ENCODE assay signal across 1 cellular context in the genomic region with DNA sequence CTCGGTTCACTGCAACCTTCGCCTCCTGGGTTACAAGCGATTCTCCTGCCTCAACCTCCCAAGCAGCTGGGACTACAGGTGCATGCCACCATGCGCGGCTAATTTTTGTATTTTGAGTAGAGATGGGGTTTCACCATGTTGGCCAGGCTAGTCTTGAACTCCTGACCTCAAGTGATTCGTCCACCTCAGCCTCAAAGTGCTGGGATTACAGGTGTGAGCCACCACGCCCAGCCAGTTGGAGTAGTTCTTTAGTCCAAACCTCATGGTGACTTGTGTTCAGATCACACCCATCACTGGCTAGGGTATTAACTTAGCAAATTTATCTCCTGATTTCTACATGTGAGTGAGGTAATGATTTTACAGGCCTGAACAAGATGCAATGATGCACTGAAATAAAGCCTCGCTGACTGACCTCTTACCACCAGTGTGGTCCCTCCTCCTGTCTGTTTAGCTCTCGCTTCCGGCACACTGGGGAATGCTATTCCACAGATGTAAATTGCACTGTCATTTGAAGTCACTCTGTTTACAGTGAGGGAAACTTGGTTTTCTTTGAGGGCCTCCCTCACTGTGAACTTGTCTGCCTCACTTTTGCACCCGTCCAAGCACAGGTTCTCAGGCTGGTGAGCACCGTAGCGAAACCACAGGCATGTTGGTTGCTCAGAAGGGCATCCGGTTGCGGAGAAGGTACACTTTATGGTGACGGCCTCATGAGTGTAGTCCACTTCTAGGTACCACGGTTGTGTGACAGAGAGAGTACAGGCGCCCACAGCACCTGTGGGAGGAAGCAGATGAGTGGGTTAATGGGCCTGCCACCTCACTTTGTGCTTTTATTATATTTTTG.
A peak's percentile ranks its signal among the peaks of the same experiment; 100 is the strongest.
TF ChIP-seq lines count a peak whose summit lies in the region.

No MANE protein-coding gene starts in this region.

TF ChIP-seq in GM12878, 131 proteins besides CTCF, POLR2A, EP300 and RAD21 (continued from another document and continues in another):
- TF ChIP-seq, protein P1, sequence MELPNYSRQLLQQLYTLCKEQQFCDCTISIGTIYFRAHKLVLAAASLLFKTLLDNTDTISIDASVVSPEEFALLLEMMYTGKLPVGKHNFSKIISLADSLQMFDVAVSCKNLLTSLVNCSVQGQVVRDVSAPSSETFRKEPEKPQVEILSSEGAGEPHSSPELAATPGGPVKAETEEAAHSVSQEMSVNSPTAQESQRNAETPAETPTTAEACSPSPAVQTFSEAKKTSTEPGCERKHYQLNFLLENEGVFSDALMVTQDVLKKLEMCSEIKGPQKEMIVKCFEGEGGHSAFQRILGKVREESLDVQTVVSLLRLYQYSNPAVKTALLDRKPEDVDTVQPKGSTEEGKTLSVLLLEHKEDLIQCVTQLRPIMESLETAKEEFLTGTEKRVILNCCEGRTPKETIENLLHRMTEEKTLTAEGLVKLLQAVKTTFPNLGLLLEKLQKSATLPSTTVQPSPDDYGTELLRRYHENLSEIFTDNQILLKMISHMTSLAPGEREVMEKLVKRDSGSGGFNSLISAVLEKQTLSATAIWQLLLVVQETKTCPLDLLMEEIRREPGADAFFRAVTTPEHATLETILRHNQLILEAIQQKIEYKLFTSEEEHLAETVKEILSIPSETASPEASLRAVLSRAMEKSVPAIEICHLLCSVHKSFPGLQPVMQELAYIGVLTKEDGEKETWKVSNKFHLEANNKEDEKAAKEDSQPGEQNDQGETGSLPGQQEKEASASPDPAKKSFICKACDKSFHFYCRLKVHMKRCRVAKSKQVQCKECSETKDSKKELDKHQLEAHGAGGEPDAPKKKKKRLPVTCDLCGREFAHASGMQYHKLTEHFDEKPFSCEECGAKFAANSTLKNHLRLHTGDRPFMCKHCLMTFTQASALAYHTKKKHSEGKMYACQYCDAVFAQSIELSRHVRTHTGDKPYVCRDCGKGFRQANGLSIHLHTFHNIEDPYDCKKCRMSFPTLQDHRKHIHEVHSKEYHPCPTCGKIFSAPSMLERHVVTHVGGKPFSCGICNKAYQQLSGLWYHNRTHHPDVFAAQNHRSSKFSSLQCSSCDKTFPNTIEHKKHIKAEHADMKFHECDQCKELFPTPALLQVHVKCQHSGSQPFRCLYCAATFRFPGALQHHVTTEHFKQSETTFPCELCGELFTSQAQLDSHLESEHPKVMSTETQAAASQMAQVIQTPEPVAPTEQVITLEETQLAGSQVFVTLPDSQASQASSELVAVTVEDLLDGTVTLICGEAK (IDR thresholded peaks at IDR 0.05; ENCODE audit: borderline replicate concordance), result no peak
- peak; percentile 71 for TF ChIP-seq GATAD2B (conservative IDR thresholded peaks at IDR 0.05; ENCODE audit: low read depth)
- TF ChIP-seq, protein P2, sequence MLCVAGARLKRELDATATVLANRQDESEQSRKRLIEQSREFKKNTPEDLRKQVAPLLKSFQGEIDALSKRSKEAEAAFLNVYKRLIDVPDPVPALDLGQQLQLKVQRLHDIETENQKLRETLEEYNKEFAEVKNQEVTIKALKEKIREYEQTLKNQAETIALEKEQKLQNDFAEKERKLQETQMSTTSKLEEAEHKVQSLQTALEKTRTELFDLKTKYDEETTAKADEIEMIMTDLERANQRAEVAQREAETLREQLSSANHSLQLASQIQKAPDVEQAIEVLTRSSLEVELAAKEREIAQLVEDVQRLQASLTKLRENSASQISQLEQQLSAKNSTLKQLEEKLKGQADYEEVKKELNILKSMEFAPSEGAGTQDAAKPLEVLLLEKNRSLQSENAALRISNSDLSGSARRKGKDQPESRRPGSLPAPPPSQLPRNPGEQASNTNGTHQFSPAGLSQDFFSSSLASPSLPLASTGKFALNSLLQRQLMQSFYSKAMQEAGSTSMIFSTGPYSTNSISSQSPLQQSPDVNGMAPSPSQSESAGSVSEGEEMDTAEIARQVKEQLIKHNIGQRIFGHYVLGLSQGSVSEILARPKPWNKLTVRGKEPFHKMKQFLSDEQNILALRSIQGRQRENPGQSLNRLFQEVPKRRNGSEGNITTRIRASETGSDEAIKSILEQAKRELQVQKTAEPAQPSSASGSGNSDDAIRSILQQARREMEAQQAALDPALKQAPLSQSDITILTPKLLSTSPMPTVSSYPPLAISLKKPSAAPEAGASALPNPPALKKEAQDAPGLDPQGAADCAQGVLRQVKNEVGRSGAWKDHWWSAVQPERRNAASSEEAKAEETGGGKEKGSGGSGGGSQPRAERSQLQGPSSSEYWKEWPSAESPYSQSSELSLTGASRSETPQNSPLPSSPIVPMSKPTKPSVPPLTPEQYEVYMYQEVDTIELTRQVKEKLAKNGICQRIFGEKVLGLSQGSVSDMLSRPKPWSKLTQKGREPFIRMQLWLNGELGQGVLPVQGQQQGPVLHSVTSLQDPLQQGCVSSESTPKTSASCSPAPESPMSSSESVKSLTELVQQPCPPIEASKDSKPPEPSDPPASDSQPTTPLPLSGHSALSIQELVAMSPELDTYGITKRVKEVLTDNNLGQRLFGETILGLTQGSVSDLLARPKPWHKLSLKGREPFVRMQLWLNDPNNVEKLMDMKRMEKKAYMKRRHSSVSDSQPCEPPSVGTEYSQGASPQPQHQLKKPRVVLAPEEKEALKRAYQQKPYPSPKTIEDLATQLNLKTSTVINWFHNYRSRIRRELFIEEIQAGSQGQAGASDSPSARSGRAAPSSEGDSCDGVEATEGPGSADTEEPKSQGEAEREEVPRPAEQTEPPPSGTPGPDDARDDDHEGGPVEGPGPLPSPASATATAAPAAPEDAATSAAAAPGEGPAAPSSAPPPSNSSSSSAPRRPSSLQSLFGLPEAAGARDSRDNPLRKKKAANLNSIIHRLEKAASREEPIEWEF (IDR thresholded peaks at IDR 0.05; ENCODE audit: insufficient replicate concordance, low read depth, low read length), result peak; percentile 59
- TF ChIP-seq BCLAF1 (IDR thresholded peaks at IDR 0.05), result no peak
- TF ChIP-seq RBBP5 (conservative IDR thresholded peaks at IDR 0.05), result no peak
- TF ChIP-seq BACH1 (IDR thresholded peaks at IDR 0.05; ENCODE audit: borderline replicate concordance), result peak; percentile 65
- TF ChIP-seq, protein P3, sequence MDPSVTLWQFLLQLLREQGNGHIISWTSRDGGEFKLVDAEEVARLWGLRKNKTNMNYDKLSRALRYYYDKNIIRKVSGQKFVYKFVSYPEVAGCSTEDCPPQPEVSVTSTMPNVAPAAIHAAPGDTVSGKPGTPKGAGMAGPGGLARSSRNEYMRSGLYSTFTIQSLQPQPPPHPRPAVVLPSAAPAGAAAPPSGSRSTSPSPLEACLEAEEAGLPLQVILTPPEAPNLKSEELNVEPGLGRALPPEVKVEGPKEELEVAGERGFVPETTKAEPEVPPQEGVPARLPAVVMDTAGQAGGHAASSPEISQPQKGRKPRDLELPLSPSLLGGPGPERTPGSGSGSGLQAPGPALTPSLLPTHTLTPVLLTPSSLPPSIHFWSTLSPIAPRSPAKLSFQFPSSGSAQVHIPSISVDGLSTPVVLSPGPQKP (IDR thresholded peaks at IDR 0.05; ENCODE audit: low read depth, low read length), result no peak
- no peak for TF ChIP-seq HCFC1 (IDR thresholded peaks at IDR 0.05; ENCODE audit: low read length)
- TF ChIP-seq, protein P4, sequence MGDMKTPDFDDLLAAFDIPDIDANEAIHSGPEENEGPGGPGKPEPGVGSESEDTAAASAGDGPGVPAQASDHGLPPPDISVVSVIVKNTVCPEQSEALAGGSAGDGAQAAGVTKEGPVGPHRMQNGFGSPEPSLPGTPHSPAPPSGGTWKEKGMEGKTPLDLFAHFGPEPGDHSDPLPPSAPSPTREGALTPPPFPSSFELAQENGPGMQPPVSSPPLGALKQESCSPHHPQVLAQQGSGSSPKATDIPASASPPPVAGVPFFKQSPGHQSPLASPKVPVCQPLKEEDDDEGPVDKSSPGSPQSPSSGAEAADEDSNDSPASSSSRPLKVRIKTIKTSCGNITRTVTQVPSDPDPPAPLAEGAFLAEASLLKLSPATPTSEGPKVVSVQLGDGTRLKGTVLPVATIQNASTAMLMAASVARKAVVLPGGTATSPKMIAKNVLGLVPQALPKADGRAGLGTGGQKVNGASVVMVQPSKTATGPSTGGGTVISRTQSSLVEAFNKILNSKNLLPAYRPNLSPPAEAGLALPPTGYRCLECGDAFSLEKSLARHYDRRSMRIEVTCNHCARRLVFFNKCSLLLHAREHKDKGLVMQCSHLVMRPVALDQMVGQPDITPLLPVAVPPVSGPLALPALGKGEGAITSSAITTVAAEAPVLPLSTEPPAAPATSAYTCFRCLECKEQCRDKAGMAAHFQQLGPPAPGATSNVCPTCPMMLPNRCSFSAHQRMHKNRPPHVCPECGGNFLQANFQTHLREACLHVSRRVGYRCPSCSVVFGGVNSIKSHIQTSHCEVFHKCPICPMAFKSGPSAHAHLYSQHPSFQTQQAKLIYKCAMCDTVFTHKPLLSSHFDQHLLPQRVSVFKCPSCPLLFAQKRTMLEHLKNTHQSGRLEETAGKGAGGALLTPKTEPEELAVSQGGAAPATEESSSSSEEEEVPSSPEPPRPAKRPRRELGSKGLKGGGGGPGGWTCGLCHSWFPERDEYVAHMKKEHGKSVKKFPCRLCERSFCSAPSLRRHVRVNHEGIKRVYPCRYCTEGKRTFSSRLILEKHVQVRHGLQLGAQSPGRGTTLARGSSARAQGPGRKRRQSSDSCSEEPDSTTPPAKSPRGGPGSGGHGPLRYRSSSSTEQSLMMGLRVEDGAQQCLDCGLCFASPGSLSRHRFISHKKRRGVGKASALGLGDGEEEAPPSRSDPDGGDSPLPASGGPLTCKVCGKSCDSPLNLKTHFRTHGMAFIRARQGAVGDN (IDR thresholded peaks at IDR 0.05), result peak; percentile 90
- no peak for TF ChIP-seq SRF (IDR thresholded peaks at IDR 0.05; ENCODE audit: low read depth in 2 of 2, low read length in 2 of 2)
- TF ChIP-seq, protein P5, sequence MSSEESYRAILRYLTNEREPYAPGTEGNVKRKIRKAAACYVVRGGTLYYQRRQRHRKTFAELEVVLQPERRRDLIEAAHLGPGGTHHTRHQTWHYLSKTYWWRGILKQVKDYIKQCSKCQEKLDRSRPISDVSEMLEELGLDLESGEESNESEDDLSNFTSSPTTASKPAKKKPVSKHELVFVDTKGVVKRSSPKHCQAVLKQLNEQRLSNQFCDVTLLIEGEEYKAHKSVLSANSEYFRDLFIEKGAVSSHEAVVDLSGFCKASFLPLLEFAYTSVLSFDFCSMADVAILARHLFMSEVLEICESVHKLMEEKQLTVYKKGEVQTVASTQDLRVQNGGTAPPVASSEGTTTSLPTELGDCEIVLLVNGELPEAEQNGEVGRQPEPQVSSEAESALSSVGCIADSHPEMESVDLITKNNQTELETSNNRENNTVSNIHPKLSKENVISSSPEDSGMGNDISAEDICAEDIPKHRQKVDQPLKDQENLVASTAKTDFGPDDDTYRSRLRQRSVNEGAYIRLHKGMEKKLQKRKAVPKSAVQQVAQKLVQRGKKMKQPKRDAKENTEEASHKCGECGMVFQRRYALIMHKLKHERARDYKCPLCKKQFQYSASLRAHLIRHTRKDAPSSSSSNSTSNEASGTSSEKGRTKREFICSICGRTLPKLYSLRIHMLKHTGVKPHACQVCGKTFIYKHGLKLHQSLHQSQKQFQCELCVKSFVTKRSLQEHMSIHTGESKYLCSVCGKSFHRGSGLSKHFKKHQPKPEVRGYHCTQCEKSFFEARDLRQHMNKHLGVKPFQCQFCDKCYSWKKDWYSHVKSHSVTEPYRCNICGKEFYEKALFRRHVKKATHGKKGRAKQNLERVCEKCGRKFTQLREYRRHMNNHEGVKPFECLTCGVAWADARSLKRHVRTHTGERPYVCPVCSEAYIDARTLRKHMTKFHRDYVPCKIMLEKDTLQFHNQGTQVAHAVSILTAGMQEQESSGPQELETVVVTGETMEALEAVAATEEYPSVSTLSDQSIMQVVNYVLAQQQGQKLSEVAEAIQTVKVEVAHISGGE (CRISPR knock-in tag; IDR thresholded peaks at IDR 0.05), result no peak
- TF ChIP-seq ETV6 (conservative IDR thresholded peaks at IDR 0.05 in 1 of 2, IDR thresholded peaks at IDR 0.05 in 1 of 2; ENCODE audit: borderline replicate concordance in 1 of 2, low read depth in 1 of 2), result peak in 1 of 2 experiments; percentile 76; a peak in 1 of 4 replicates
- TF ChIP-seq TCF12 (IDR thresholded peaks at IDR 0.05; ENCODE audit: low read depth, low read length), result peak; percentile 46; the same call in 1 of the 2 replicates
- TF ChIP-seq PRDM15 (CRISPR knock-in tag; IDR thresholded peaks at IDR 0.05), result no peak
- TF ChIP-seq TAF1 (IDR thresholded peaks at IDR 0.05; ENCODE audit: borderline replicate concordance, low read depth, low read length), result no peak
- TF ChIP-seq SUPT20H (IDR thresholded peaks at IDR 0.05; ENCODE audit: borderline replicate concordance, control insufficient read depth, low read depth, low read length), result no peak
- TF ChIP-seq HDGF (IDR thresholded peaks at IDR 0.05), result peak; percentile 32
- TF ChIP-seq CBFB (IDR thresholded peaks at IDR 0.05; ENCODE audit: low read depth), result peak; percentile 77; the same call in 1 of the 2 replicates
